Comparison of ENCODE assay signal across 22 cellular contexts in genomic region chr21:41727784-41728763, GRCh38. TPM values are rescaled to one million over a fixed set of nuclear protein-coding genes. Genes with fewer than 3 reads are reported as not detected.
A peak's percentile ranks its signal among the peaks of the same experiment; 100 is the strongest.
DNase-seq lines count a peak whose midpoint lies in the region; ATAC-seq and TF ChIP-seq lines count a peak whose summit lies in the region.
"Had no signal": no experiment of that assay in that cellular context is flagged by ENCODE, and none has a peak within 500 bp of the region (broad histone marks: within the 10 kb centered on the region; RNA-seq: fewer than 3 reads in every experiment).

No MANE protein-coding gene starts in this region.

- H3K4me3 ChIP-seq in BLaER1, result no peak overlapping the region
- H3K4me3 ChIP-seq in SK-N-SH (ENCODE audit: low read depth in 2 of 2, low read length in 1 of 2), result no peak overlapping the region
- H3K4me3 ChIP-seq in esophagus (ENCODE audit: low read depth in 1 of 2, low read length in 2 of 2), result peak overlapping the region in 1 of 2 donors; percentile 33
- H3K4me3 ChIP-seq: cardiac muscle cell, heart left ventricle, lung had no signal

- 92% methylated on average over 19 of the region's 31 CpGs for whole genome bisulfite sequencing in SK-N-SH (ENCODE audit: low lambda C conversion rate)
- 49 to 68% methylated on average over 31 of the region's 31 CpGs for WGBS in esophagus, 2 donors

- POLR2A ChIA-PET in SK-N-SH (lab: Yijun Ruan, JAX), result no interaction called here

- no peaks in the 10 kb centered on the region for H3K79me2 ChIP-seq in SK-N-SH (ENCODE audit: insufficient read depth)

- H3K27me3 Mint-ChIP-seq in progenitor cell of endocrine pancreas, result no peaks in the 10 kb centered on the region
- peaks cover 61 to 67% of the 10 kb centered on the region in 2 donors for H3K27me3 Mint-ChIP-seq in stimulated activated naive B cell treated with anti-CD40 and anti-IgM and Interleukin-4, amounts not matched to agents 10 μg/mL and 1 μg/mL and 100 μg/mL, for 72 hours

- H3K9me3 Mint-ChIP-seq in progenitor cell of endocrine pancreas (ENCODE audit: low read depth), result no peaks in the 10 kb centered on the region
- H3K9me3 Mint-ChIP-seq in stimulated activated naive B cell treated with anti-CD40 and anti-IgM and Interleukin-4, amounts not matched to agents 10 μg/mL and 1 μg/mL and 100 μg/mL, for 72 hours, result peaks cover 12 to 18% of the 10 kb centered on the region in 2 donors

- no peak overlapping the region for H3K9ac ChIP-seq in BLaER1
- peak overlapping the region; percentile 53; the same call in 1 of the 2 replicates for H3K9ac ChIP-seq in SK-N-SH

- H3K27me3 ChIP-seq in BLaER1 (peaks cover 19% of the 10 kb centered on the region), SK-N-SH (ENCODE audit: insufficient read depth) (no peaks in the 10 kb centered on the region), esophagus (ENCODE audit: control insufficient read depth in 1 of 2, insufficient read depth in 2 of 2, low read length in 2 of 2) (no peaks in the 10 kb centered on the region)

- TF ChIP-seq CTCF in SK-N-SH (IDR thresholded peaks at IDR 0.05) (no peak), progenitor cell of endocrine pancreas (IDR thresholded peaks at IDR 0.05; ENCODE audit: unreplicated experiment) (no peak)

- DNase-seq in SK-N-SH, result no peak
- DNase-seq in progenitor cell of endocrine pancreas (ENCODE audit: low spot score, unreplicated experiment), result no peak
- DNase-seq in NCI-H2081 treated with DMSO at 0.1 percent for 48 hours (lab: John Stamatoyannopoulos, UW), result no peak
- DNase-seq in stimulated activated naive CD4-positive, alpha-beta T cell (lab: John Stamatoyannopoulos, UW), result no peak
- no peak for DNase-seq in NCI-H2171 treated with DMSO at 0.1 percent for 48 hours (lab: John Stamatoyannopoulos, UW)
- no peak for DNase-seq in stimulated activated naive B cell treated with anti-CD40 and anti-IgM and Interleukin-4, amounts not matched to agents 10 μg/mL and 1 μg/mL and 100 μg/mL, for 72 hours
- DNase-seq: activated naive CD8-positive, alpha-beta T cell treated with anti-CD3 and anti-CD28 coated beads, Interleukin-2, amount 10 ng/mL, durations not matched to agents 7 days and 5 days; activated T-cell treated with anti-CD3 and anti-CD28 coated beads, Interleukin-2, amount 50 U/mL, for 72 hours; DMS53; heart left ventricle; immature natural killer cell; naive B cell; NCI-H1694 treated with DMSO at 0.1 percent for 48 hours; Right ventricle myocardium superior; small intestine; stimulated activated CD4-positive, alpha-beta T cell treated with anti-CD3 and anti-CD28 coated beads, Interleukin-4, amount 100 ng/mL, for 24 hours; WERI-Rb-1 had no signal

- H3K36me3 ChIP-seq in BLaER1 (no peaks in the 10 kb centered on the region), SK-N-SH (replicated peaks in 1 of 2; ENCODE audit: control insufficient read depth in 1 of 2, insufficient read depth in 2 of 2, low read length in 1 of 2) (no peaks in the 10 kb centered on the region), esophagus (ENCODE audit: control insufficient read depth in 2 of 2, insufficient read depth in 2 of 2, low read length in 1 of 2) (no peaks in the 10 kb centered on the region)
- H3K36me3 ChIP-seq: cardiac muscle cell, heart left ventricle, WERI-Rb-1 had no signal

- peaks cover 16% of the 10 kb centered on the region for H3K4me1 Mint-ChIP-seq in progenitor cell of endocrine pancreas (ENCODE audit: low read depth)
- H3K4me1 Mint-ChIP-seq in stimulated activated naive B cell treated with anti-CD40 and anti-IgM and Interleukin-4, amounts not matched to agents 10 μg/mL and 1 μg/mL and 100 μg/mL, for 72 hours, result peaks cover 6 to 7% of the 10 kb centered on the region in 2 donors
- H3K4me1 Mint-ChIP-seq: activated naive CD8-positive, alpha-beta T cell treated with anti-CD3 and anti-CD28 coated beads, Interleukin-2, amount 10 ng/mL, durations not matched to agents 7 days and 5 days; immature natural killer cell had no signal

- no peak overlapping the region for H3K4me3 Mint-ChIP-seq in progenitor cell of endocrine pancreas (ENCODE audit: low read depth)
- no peak overlapping the region for H3K4me3 Mint-ChIP-seq in stimulated activated naive B cell treated with anti-CD40 and anti-IgM and Interleukin-4, amounts not matched to agents 10 μg/mL and 1 μg/mL and 100 μg/mL, for 72 hours
- H3K4me3 Mint-ChIP-seq: activated naive CD8-positive, alpha-beta T cell treated with anti-CD3 and anti-CD28 coated beads, Interleukin-2, amount 10 ng/mL, durations not matched to agents 7 days and 5 days; activated T-cell treated with anti-CD3 and anti-CD28 coated beads, Interleukin-2, amount 50 U/mL, for 72 hours; immature natural killer cell; naive B cell; T-helper 1 cell treated with Interleukin-12 subunit alpha and Interleukin-12 subunit beta and Interleukin-4 antibody, amounts not matched to agents 30 μg/mL and 1 μg/mL, for 36 hours had no signal

- H4K20me1 ChIP-seq in BLaER1 (no peaks in the 10 kb centered on the region), SK-N-SH (ENCODE audit: insufficient read depth) (no peaks in the 10 kb centered on the region)

- no peaks in the 10 kb centered on the region for H3K9me2 ChIP-seq in SK-N-SH

- H2AFZ ChIP-seq in SK-N-SH (ENCODE audit: low read depth), result peak overlapping the region; percentile 76; the same call in 1 of the 2 replicates

- H3F3A ChIP-seq in SK-N-SH (replicated peaks; ENCODE audit: insufficient read depth), result peaks cover 3% of the 10 kb centered on the region

- peak overlapping the region; percentile 27 for H3K27ac Mint-ChIP-seq in progenitor cell of endocrine pancreas
- H3K27ac Mint-ChIP-seq in stimulated activated naive B cell treated with anti-CD40 and anti-IgM and Interleukin-4, amounts not matched to agents 10 μg/mL and 1 μg/mL and 100 μg/mL, for 72 hours, result no peak overlapping the region
- H3K27ac Mint-ChIP-seq: activated naive CD8-positive, alpha-beta T cell treated with anti-CD3 and anti-CD28 coated beads, Interleukin-2, amount 10 ng/mL, durations not matched to agents 7 days and 5 days; activated T-cell treated with anti-CD3 and anti-CD28 coated beads, Interleukin-2, amount 50 U/mL, for 72 hours; immature natural killer cell; naive B cell; T-helper 1 cell treated with Interleukin-12 subunit alpha and Interleukin-12 subunit beta and Interleukin-4 antibody, amounts not matched to agents 30 μg/mL and 1 μg/mL, for 36 hours had no signal

- H3K4me2 ChIP-seq in BLaER1 (peak overlapping the region; percentile 47), SK-N-SH (peak overlapping the region; percentile 59; the same call in 1 of the 2 replicates)

- H3K36me3 Mint-ChIP-seq in progenitor cell of endocrine pancreas (ENCODE audit: insufficient read depth), result no peaks in the 10 kb centered on the region
- no peaks in the 10 kb centered on the region for H3K36me3 Mint-ChIP-seq in stimulated activated naive B cell treated with anti-CD40 and anti-IgM and Interleukin-4, amounts not matched to agents 10 μg/mL and 1 μg/mL and 100 μg/mL, for 72 hours
- H3K36me3 Mint-ChIP-seq: activated naive CD8-positive, alpha-beta T cell treated with anti-CD3 and anti-CD28 coated beads, Interleukin-2, amount 10 ng/mL, durations not matched to agents 7 days and 5 days; immature natural killer cell had no signal

- no peak; a peak in 1 of 4 replicates for TF ChIP-seq EP300 in SK-N-SH (IDR thresholded peaks at IDR 0.05; ENCODE audit: borderline replicate concordance in 1 of 2, low read depth in 1 of 2, low read length in 1 of 2)

- H3K9me3 ChIP-seq in BLaER1 (peaks cover 15% of the 10 kb centered on the region), SK-N-SH (no peaks in the 10 kb centered on the region), esophagus (ENCODE audit: control insufficient read depth in 2 of 2, insufficient read depth in 1 of 2, low read depth in 1 of 2, low read length in 1 of 2) (no peaks in the 10 kb centered on the region)

- TF ChIP-seq RAD21 in SK-N-SH (IDR thresholded peaks at IDR 0.05; ENCODE audit: low read length), result no peak

- H3K4me1 ChIP-seq in BLaER1, result peaks cover 29% of the 10 kb centered on the region
- peaks cover 3 to 9% of the 10 kb centered on the region in 2 experiments; a peak in 3 of 4 replicates for H3K4me1 ChIP-seq in SK-N-SH (ENCODE audit: control insufficient read depth in 1 of 2, insufficient read depth in 2 of 2, low read depth in 1 of 2, low read length in 1 of 2)
- H3K4me1 ChIP-seq in esophagus (ENCODE audit: control insufficient read depth in 2 of 2, insufficient read depth in 2 of 2, low read length in 1 of 2), result peaks cover 4 to 34% of the 10 kb centered on the region in 2 donors

- CTCF ChIA-PET in SK-N-SH (lab: Yijun Ruan, JAX), result interaction anchor here (0.6 to 1.0 kb wide), 2 partner anchors 21 to 116 kb away, joined by 3 read pairs; no protein-coding TSS in a partner anchor

- ATAC-seq in stimulated activated naive B cell treated with anti-CD40 and anti-IgM and Interleukin-4, amounts not matched to agents 10 μg/mL and 1 μg/mL and 100 μg/mL, for 72 hours (replicated peaks), result no peak
- ATAC-seq: activated T-cell treated with anti-CD3 and anti-CD28 coated beads, Interleukin-2, amount 50 U/mL, for 72 hours had no signal

- H3K27ac ChIP-seq in BLaER1 (no peak overlapping the region), SK-N-SH (ENCODE audit: low read depth in 2 of 2, low read length in 1 of 2) (peak overlapping the region in 1 of 2 experiments; percentile 80; a peak in 1 of 4 replicates), esophagus (ENCODE audit: low read depth in 2 of 2, low read length in 1 of 2) (peak overlapping the region; percentile 95 to 99)
- H3K27ac ChIP-seq: cardiac muscle cell, WERI-Rb-1 had no signal

TF ChIP-seq in SK-N-SH, 30 proteins besides CTCF, POLR2A, EP300 and RAD21:
- no peak for TF ChIP-seq PBX3 (IDR thresholded peaks at IDR 0.05)
- TF ChIP-seq USF1 (IDR thresholded peaks at IDR 0.05; ENCODE audit: borderline replicate concordance, low read depth), result no peak
- no peak for TF ChIP-seq TAF1 (IDR thresholded peaks at IDR 0.05; ENCODE audit: borderline replicate concordance, low read depth, low read length)
TF ChIP-seq in SK-N-SH: peak in this region for 0.

RNA-seq across cellular contexts. Expression of gene RIPK4, which starts 38.8 kb away (rescaled TPM):
- polyA plus RNA-seq in SK-N-SH (2012; rRNA removed), result 7.0 and 11.0 TPM in 2 replicates
- polyA plus RNA-seq in SK-N-SH (2012; cell fraction: cytosol; rRNA removed), result 4.2 and 5.7 TPM in 2 replicates
- 33.7 and 42.4 TPM in 2 replicates for polyA plus RNA-seq in SK-N-SH (2012; cell fraction: nucleus; rRNA removed)
- polyA plus RNA-seq in esophagus, result 10 to 100 TPM; 51.7 to 72.4 TPM
- total RNA-seq in progenitor cell of endocrine pancreas, result 28.9 and 30.1 TPM in 2 replicates
- polyA plus RNA-seq: immature natural killer cell had no signal
